ENCODE assay signal across 1 cellular context in genomic region chr6:56091159-56091869, GRCh38.
TF ChIP-seq lines count a peak whose summit lies in the region.

No MANE protein-coding gene starts in this region.

TF ChIP-seq in HepG2, 621 proteins besides CTCF, POLR2A, EP300 and RAD21 (continued from another document and continues in another):
- no peak for TF ChIP-seq ZNF274 (CRISPR knock-in tag; IDR thresholded peaks at IDR 0.05)
- peak; percentile 51; the same call in 1 of the 2 replicates for TF ChIP-seq ARID3A (IDR thresholded peaks at IDR 0.05; ENCODE audit: low read depth, low read length)
- no peak for TF ChIP-seq ZNF3 (CRISPR knock-in tag; IDR thresholded peaks at IDR 0.05)
- no peak for TF ChIP-seq HES4 (CRISPR knock-in tag; IDR thresholded peaks at IDR 0.05; ENCODE audit: borderline replicate concordance)
- TF ChIP-seq ATF7 (IDR thresholded peaks at IDR 0.05) = peak; percentile 87
- TF ChIP-seq ATF7 (CRISPR knock-in tag; IDR thresholded peaks at IDR 0.05) = peak; percentile 55; the same call in 1 of the 2 replicates
- no peak for TF ChIP-seq ZSCAN5A (CRISPR knock-in tag; IDR thresholded peaks at IDR 0.05; ENCODE audit: borderline replicate concordance)
- TF ChIP-seq HIVEP1 (CRISPR knock-in tag; IDR thresholded peaks at IDR 0.05) = no peak
- no peak; the same call in 1 of the 2 replicates for TF ChIP-seq SMC3 (IDR thresholded peaks at IDR 0.05; ENCODE audit: low read length)
- peak; percentile 38; the same call in 1 of the 2 replicates for TF ChIP-seq ZNF614 (CRISPR knock-in tag; IDR thresholded peaks at IDR 0.05; ENCODE audit: borderline replicate concordance)
- no peak for TF ChIP-seq ZSCAN20 (CRISPR knock-in tag; IDR thresholded peaks at IDR 0.05; ENCODE audit: borderline replicate concordance)
- TF ChIP-seq FOXA3 (CRISPR knock-in tag; IDR thresholded peaks at IDR 0.05) = peak; percentile 92
- TF ChIP-seq ZIK1 (CRISPR knock-in tag; IDR thresholded peaks at IDR 0.05; ENCODE audit: borderline replicate concordance, low read depth) = no peak
- no peak for TF ChIP-seq HMGXB4 (CRISPR knock-in tag; IDR thresholded peaks at IDR 0.05; ENCODE audit: borderline replicate concordance in 1 of 2, low read depth in 1 of 2)
- no peak for TF ChIP-seq ZNF768 (CRISPR knock-in tag; IDR thresholded peaks at IDR 0.05)
- no peak for TF ChIP-seq MAF1 (CRISPR knock-in tag; IDR thresholded peaks at IDR 0.05; ENCODE audit: borderline replicate concordance)
- TF ChIP-seq ERF (CRISPR knock-in tag; IDR thresholded peaks at IDR 0.05) = no peak
- no peak for TF ChIP-seq ZFAT (CRISPR knock-in tag; conservative IDR thresholded peaks at IDR 0.05)
- peak; percentile 38; the same call in 1 of the 2 replicates for TF ChIP-seq TCF7 (IDR thresholded peaks at IDR 0.05; ENCODE audit: low read depth)
- TF ChIP-seq HNRNPLL (IDR thresholded peaks at IDR 0.05; ENCODE audit: low read depth, low read length, poor library complexity, severe bottlenecking) = no peak
- TF ChIP-seq PHF20 (CRISPR knock-in tag; IDR thresholded peaks at IDR 0.05) = no peak
- no peak for TF ChIP-seq BRCA1 (CRISPR knock-in tag; IDR thresholded peaks at IDR 0.05)
- TF ChIP-seq ZFP41 (CRISPR knock-in tag; IDR thresholded peaks at IDR 0.05; ENCODE audit: borderline replicate concordance) = no peak
- peak; percentile 80 for TF ChIP-seq HMGXB3 (CRISPR knock-in tag; IDR thresholded peaks at IDR 0.05; ENCODE audit: borderline replicate concordance)
- peak; percentile 52; the same call in 1 of the 2 replicates for TF ChIP-seq MYPOP (CRISPR knock-in tag; IDR thresholded peaks at IDR 0.05)
- no peak for TF ChIP-seq TFDP2 (CRISPR knock-in tag; IDR thresholded peaks at IDR 0.05)
- no peak for TF ChIP-seq MTA1 (CRISPR knock-in tag; IDR thresholded peaks at IDR 0.05; ENCODE audit: borderline replicate concordance)
- TF ChIP-seq SAP130 (CRISPR knock-in tag; IDR thresholded peaks at IDR 0.05; ENCODE audit: low read depth) = peak; percentile 63
- TF ChIP-seq MXI1 (IDR thresholded peaks at IDR 0.05; ENCODE audit: borderline replicate concordance, low read depth, low read length) = no peak
- no peak for TF ChIP-seq ARNT2 (CRISPR knock-in tag; IDR thresholded peaks at IDR 0.05; ENCODE audit: low read depth)
- TF ChIP-seq FOXP1 (IDR thresholded peaks at IDR 0.05) = peak; percentile 17; the same call in 1 of the 2 replicates
- peak; percentile 84; the same call in 1 of the 2 replicates for TF ChIP-seq FOXP1 (CRISPR knock-in tag; IDR thresholded peaks at IDR 0.05)
- TF ChIP-seq ZNF124 (CRISPR knock-in tag; IDR thresholded peaks at IDR 0.05) = no peak
- TF ChIP-seq ZNF704 (CRISPR knock-in tag; IDR thresholded peaks at IDR 0.05; ENCODE audit: borderline replicate concordance) = no peak
- TF ChIP-seq ZNF530 (CRISPR knock-in tag; IDR thresholded peaks at IDR 0.05; ENCODE audit: low read depth) = no peak
- TF ChIP-seq EZH2 (conservative IDR thresholded peaks at IDR 0.05; ENCODE audit: low read depth, low read length) = no peak
- no peak for TF ChIP-seq TFAP4 (IDR thresholded peaks at IDR 0.05; ENCODE audit: borderline replicate concordance, low read depth)
- TF ChIP-seq CBX5 (CRISPR knock-in tag; IDR thresholded peaks at IDR 0.05; ENCODE audit: borderline replicate concordance) = no peak
- TF ChIP-seq POLR2AphosphoS5 (IDR thresholded peaks at IDR 0.05; ENCODE audit: low read depth, low read length) = no peak
- no peak for TF ChIP-seq U2AF2 (IDR thresholded peaks at IDR 0.05; ENCODE audit: low read depth, low read length)
- no peak for TF ChIP-seq MNT (IDR thresholded peaks at IDR 0.05)
